8 cellular contexts compared by ENCODE assay signal in the genomic region with DNA sequence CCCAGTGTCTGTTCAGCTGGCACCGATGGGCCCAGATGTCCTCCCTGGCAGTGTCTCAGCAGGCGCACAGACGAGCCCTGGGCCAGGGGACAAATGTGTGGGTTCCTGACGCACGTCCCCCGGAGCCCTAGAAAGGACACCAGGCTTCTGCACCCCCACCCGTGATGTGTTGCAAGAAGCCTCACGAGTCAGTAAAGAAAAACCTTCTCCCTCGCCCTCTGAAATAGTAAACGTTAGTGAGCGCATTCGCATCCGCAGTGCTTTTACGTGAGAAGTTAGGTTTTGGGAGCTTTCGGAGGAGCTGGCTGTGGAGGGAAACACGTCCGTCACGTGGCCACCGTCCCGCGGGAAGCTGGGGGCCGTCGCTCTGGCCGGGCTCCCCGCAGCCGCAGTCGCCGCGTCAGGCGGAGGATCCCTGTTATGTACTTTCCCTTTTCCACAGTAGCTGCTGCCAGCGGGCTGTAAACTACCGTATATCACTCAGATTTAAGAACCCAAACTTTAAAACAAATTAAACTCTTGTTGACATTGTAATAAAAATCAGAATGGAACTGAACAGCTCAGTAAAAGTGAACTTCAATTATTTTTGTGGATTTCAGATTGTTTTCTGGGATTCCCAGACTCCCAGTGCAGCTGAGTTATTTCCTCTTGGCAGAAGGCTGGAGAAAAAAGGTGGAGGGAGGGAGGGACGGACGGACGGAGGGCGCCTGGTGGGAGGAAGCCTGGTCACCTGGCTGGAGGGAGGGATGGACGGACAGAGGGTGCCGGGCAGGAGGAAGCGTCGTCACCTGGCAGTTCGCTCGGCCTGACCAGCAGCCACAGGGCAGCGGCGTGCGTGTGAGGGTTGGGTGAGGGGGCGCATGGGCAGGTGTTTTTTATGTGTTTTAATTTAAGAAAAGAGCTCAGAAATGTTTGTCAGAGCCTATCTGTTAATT.
DNase-seq lines count a peak whose midpoint lies in the region; ATAC-seq and TF ChIP-seq lines count a peak whose summit lies in the region.

No MANE protein-coding gene starts in this region.

- H3K4me1 ChIP-seq in Peyer's patch (peaks cover 0 to 31% (median 22%) of the 10 kb centered on the region in 4 donors), mucosa of rectum (ENCODE audit: control insufficient read depth in 2 of 2, insufficient read depth in 2 of 2, low read length in 2 of 2) (peaks cover 9 to 15% of the 10 kb centered on the region in 2 donors)

- H3K27me3 ChIP-seq in Peyer's patch (no peaks in the 10 kb centered on the region), mucosa of rectum (ENCODE audit: control insufficient read depth in 2 of 2, insufficient read depth in 2 of 2, low read length in 2 of 2) (peaks cover 2 to 8% of the 10 kb centered on the region in 2 donors)

- peak; percentile 62 to 77 (median 63) for DNase-seq in Peyer's patch
- peak; percentile 75 for DNase-seq in ureter (ENCODE audit: low spot score)
- no peak for DNase-seq in NCI-H446 (lab: John Stamatoyannopoulos, UW)
- DNase-seq in GM19240 (ENCODE audit: insufficient read length, low spot score), result no peak

- no peak for TF ChIP-seq CTCF in Peyer's patch (IDR thresholded peaks at IDR 0.05)

- H3K4me3 ChIP-seq in Peyer's patch, result peak overlapping the region; percentile 11 to 31 (median 26)
- peak overlapping the region; percentile 4 to 61 for H3K4me3 ChIP-seq in mucosa of rectum (ENCODE audit: low read length in 2 of 2)

- H3K36me3 ChIP-seq in Peyer's patch (peaks cover 0 to 4% (median 0%) of the 10 kb centered on the region in 3 donors), mucosa of rectum (ENCODE audit: control insufficient read depth in 2 of 2, insufficient read depth in 2 of 2, low read length in 2 of 2) (no peaks in the 10 kb centered on the region)

- no peaks in the 10 kb centered on the region for H3K9me3 ChIP-seq in Peyer's patch
- no peaks in the 10 kb centered on the region for H3K9me3 ChIP-seq in mucosa of rectum (ENCODE audit: control insufficient read depth in 2 of 2, low read length in 2 of 2)

- H3K9ac ChIP-seq in mucosa of rectum (ENCODE audit: low read depth in 1 of 2, low read length in 2 of 2), result peak overlapping the region in 1 of 2 donors; percentile 7

- ATAC-seq in GM18907 (IDR thresholded peaks at IDR 0.05; ENCODE audit: unreplicated experiment) (peak; percentile 15), esophagus mucosa (peak; percentile 16), GM21825 (IDR thresholded peaks at IDR 0.05; ENCODE audit: unreplicated experiment) (no peak)

- TF ChIP-seq POLR2A in Peyer's patch (IDR thresholded peaks at IDR 0.05), result no peak

- H3K27ac ChIP-seq in Peyer's patch, result peak overlapping the region; percentile 70 to 84 (median 74)
- peak overlapping the region; percentile 54 to 74 for H3K27ac ChIP-seq in mucosa of rectum (ENCODE audit: low read depth in 2 of 2, low read length in 2 of 2)

Comparison
In these comparisons a context has a peak if more than half of its experiments do, and no peak if none do; other contexts are left out.
1. DNase-seq: peak in Peyer's patch (3 of 3) and ureter (single experiment); none in NCI-H446 (0 of 2) and GM19240 (single experiment).